Comparison of ENCODE assay signal across 6 cellular contexts in genomic region chr1:6198646-6199297, GRCh38. TPM values are rescaled to one million over a fixed set of nuclear protein-coding genes. Genes with fewer than 3 reads are reported as not detected.
DNase-seq lines count a peak whose midpoint lies in the region; ATAC-seq and TF ChIP-seq lines count a peak whose summit lies in the region.

No MANE protein-coding gene starts in this region.

- WGBS in body of pancreas, 2 donors: 0 to 1% methylated on average over 20 to 31 of the region's 31 CpGs

- no peak for TF ChIP-seq POLR2A in body of pancreas (IDR thresholded peaks at IDR 0.05)

- H3K4me1 ChIP-seq in body of pancreas: peaks cover 35% of the 10 kb centered on the region

- no peaks in the 10 kb centered on the region for H3K9me3 Mint-ChIP-seq in nephron

- peak; percentile 42 for DNase-seq in GM12865 (ENCODE audit: low read depth)
- DNase-seq in body of pancreas: no peak
- DNase-seq in NCI-H2196 treated with DMSO at 0.1 percent for 48 hours (lab: John Stamatoyannopoulos, UW; ENCODE audit: unreplicated experiment): no peak
- DNase-seq in NCI-H2171 treated with DMSO at 0.1 percent for 48 hours (lab: John Stamatoyannopoulos, UW): no peak

- TF ChIP-seq CTCF in GM12865 (IDR thresholded peaks at IDR 0.05; ENCODE audit: insufficient read depth, low read depth, low read length, missing control alignments) (no peak), body of pancreas (IDR thresholded peaks at IDR 0.05) (no peak), nephron (IDR thresholded peaks at IDR 0.05; ENCODE audit: unreplicated experiment in 3 of 3) (no peak)

- ATAC-seq in HG03103 (IDR thresholded peaks at IDR 0.05; ENCODE audit: low read depth, unreplicated experiment) (peak; percentile 10), body of pancreas (peak; percentile 7)

- H3K4me3 ChIP-seq in GM12865 (ENCODE audit: low read depth, low read length): peak overlapping the region; percentile 81
- peak overlapping the region; percentile 99 to 100 for H3K4me3 ChIP-seq in body of pancreas

- H3K27me3 ChIP-seq in body of pancreas: no peaks in the 10 kb centered on the region

- intact Hi-C loops in body of pancreas (cut with DNase I): no loop called here

- peaks cover 44% of the 10 kb centered on the region for H3K4me1 Mint-ChIP-seq in nephron

- peak overlapping the region; percentile 90 to 98 (median 93) for H3K4me3 Mint-ChIP-seq in nephron

- H3K27me3 Mint-ChIP-seq in nephron (ENCODE audit: low read depth): no peaks in the 10 kb centered on the region

- peaks cover 37% of the 10 kb centered on the region for H3K36me3 Mint-ChIP-seq in nephron (ENCODE audit: low read depth)

- H3K9me3 ChIP-seq in body of pancreas: no peaks in the 10 kb centered on the region

- H3K27ac Mint-ChIP-seq in nephron: peak overlapping the region; percentile 19 to 99 (median 65)

- H3K36me3 ChIP-seq in body of pancreas (replicated peaks in 1 of 2; ENCODE audit: insufficient read depth in 1 of 2, low read depth in 2 of 2): peaks cover 7 to 15% of the 10 kb centered on the region in 2 donors

- H3K27ac ChIP-seq in body of pancreas: peak overlapping the region; percentile 59 to 86 (median 82)

RNA-seq across cellular contexts. Expression of gene RPL22, which starts 0.6 kb away (rescaled TPM):
- total RNA-seq in body of pancreas: 100 to 1,000 TPM; 112 to 148 TPM

RNA-seq across cellular contexts. Expression of gene RNF207, which starts 7.1 kb away (rescaled TPM):
- total RNA-seq in body of pancreas: 10 to 100 TPM; 25.2 to 52.4 TPM

RNA-seq across cellular contexts. Expression of gene CHD5, which starts 18.7 kb away (rescaled TPM):
- 1 to 10 TPM in 1 of 2 donors, under 1 TPM in 1; under 0.01 to 2.1 TPM for total RNA-seq in body of pancreas

RNA-seq across cellular contexts. Expression of gene ICMT, which starts 37.0 kb away (rescaled TPM):
- total RNA-seq in body of pancreas: 10 to 100 TPM; 26.4 to 26.7 TPM

RNA-seq across cellular contexts. Expression of gene HES3, which starts 45.2 kb away (rescaled TPM):
- total RNA-seq in body of pancreas: not detected
